1 cellular context compared by ENCODE assay signal in the genomic region with DNA sequence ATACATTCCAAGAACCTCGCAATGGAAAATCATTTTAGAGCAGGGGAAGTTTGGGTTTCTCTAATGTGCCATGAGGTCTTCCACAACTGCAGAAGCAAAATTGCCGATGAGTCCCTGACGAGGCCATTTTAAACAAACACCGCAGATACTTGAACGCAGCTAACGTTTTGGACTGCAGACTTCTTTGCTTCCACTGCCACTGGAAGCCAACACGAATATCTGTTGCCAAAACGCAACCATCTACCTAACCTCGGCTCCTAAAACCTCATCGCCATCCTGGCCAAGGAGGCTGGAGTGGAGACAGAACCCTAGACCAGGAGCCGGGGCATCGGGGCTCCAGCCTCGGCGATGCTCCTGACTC.
TF ChIP-seq lines count a peak whose summit lies in the region.

No MANE protein-coding gene starts in this region.

TF ChIP-seq in K562, 482 proteins besides CTCF, POLR2A, EP300 and RAD21:
- TF ChIP-seq SRSF3 (IDR thresholded peaks at IDR 0.05; ENCODE audit: insufficient read depth, low read length) (0 out of 2 replicates have a peak, but pooled peaks have one; percentile 22), ARNT (IDR thresholded peaks at IDR 0.05) (no peak), SMAD4 (CRISPR knock-in tag; conservative IDR thresholded peaks at IDR 0.05) (0 out of 2 replicates have a peak, but pooled peaks have one; percentile 49), ZNF584 (CRISPR knock-in tag; IDR thresholded peaks at IDR 0.05; ENCODE audit: low read depth) (no peak), ATF3 (IDR thresholded peaks at IDR 0.05) (no peak), ATF3 (CRISPR knock-in tag; conservative IDR thresholded peaks at IDR 0.05) (0 out of 2 replicates have a peak, but pooled peaks have one; percentile 0), ZNF57 (CRISPR knock-in tag; IDR thresholded peaks at IDR 0.05) (0 out of 2 replicates have a peak, but pooled peaks have one; percentile 52), ZBTB40 (IDR thresholded peaks at IDR 0.05) (peak; percentile 50; the same call in 1 of the 2 replicates), ZBTB40 (CRISPR knock-in tag; IDR thresholded peaks at IDR 0.05) (no peak), MYC (IDR thresholded peaks at IDR 0.05; ENCODE audit: low read depth, low read length) (0 out of 2 replicates have a peak, but pooled peaks have one; percentile 0), MYC (CRISPR knock-in tag; IDR thresholded peaks at IDR 0.05; ENCODE audit: borderline replicate concordance, low read depth) (no peak), HDAC2 (IDR thresholded peaks at IDR 0.05) (peak; percentile 37; the same call in 1 of the 2 replicates), ZNF785 (CRISPR knock-in tag; IDR thresholded peaks at IDR 0.05) (no peak), SMAD3 (CRISPR knock-in tag; conservative IDR thresholded peaks at IDR 0.05) (0 out of 2 replicates have a peak, but pooled peaks have one; percentile 2), ZNF324 (CRISPR knock-in tag; IDR thresholded peaks at IDR 0.05) (0 out of 2 replicates have a peak, but pooled peaks have one; percentile 37), SRF (CRISPR knock-in tag; IDR thresholded peaks at IDR 0.05) (0 out of 4 replicates have a peak, but pooled peaks of 1 of the 2 experiments have one; percentile 10), ZNF764 (CRISPR knock-in tag; IDR thresholded peaks at IDR 0.05; ENCODE audit: low read depth) (0 out of 2 replicates have a peak, but pooled peaks have one; percentile 50), YY1 (IDR thresholded peaks at IDR 0.05; ENCODE audit: borderline replicate concordance in 1 of 3, control insufficient read depth in 1 of 3, extremely low read depth in 1 of 3, insufficient read depth in 3 of 3, insufficient read length in 1 of 3, insufficient replicate concordance in 2 of 3, low read depth in 1 of 3, low read length in 2 of 3) (peak in 1 of 3 experiments; percentile 55), RNF2 (IDR thresholded peaks at IDR 0.05) (0 out of 2 replicates have a peak, but pooled peaks have one; percentile 12), DMBX1 (CRISPR knock-in tag; IDR thresholded peaks at IDR 0.05; ENCODE audit: borderline replicate concordance) (0 out of 2 replicates have a peak, but pooled peaks have one; percentile 32), ELF4 (CRISPR knock-in tag; IDR thresholded peaks at IDR 0.05) (0 out of 2 replicates have a peak, but pooled peaks have one; percentile 17), MAFK (IDR thresholded peaks at IDR 0.05; ENCODE audit: low read length) (no peak)
- TF ChIP-seq, protein P1, sequence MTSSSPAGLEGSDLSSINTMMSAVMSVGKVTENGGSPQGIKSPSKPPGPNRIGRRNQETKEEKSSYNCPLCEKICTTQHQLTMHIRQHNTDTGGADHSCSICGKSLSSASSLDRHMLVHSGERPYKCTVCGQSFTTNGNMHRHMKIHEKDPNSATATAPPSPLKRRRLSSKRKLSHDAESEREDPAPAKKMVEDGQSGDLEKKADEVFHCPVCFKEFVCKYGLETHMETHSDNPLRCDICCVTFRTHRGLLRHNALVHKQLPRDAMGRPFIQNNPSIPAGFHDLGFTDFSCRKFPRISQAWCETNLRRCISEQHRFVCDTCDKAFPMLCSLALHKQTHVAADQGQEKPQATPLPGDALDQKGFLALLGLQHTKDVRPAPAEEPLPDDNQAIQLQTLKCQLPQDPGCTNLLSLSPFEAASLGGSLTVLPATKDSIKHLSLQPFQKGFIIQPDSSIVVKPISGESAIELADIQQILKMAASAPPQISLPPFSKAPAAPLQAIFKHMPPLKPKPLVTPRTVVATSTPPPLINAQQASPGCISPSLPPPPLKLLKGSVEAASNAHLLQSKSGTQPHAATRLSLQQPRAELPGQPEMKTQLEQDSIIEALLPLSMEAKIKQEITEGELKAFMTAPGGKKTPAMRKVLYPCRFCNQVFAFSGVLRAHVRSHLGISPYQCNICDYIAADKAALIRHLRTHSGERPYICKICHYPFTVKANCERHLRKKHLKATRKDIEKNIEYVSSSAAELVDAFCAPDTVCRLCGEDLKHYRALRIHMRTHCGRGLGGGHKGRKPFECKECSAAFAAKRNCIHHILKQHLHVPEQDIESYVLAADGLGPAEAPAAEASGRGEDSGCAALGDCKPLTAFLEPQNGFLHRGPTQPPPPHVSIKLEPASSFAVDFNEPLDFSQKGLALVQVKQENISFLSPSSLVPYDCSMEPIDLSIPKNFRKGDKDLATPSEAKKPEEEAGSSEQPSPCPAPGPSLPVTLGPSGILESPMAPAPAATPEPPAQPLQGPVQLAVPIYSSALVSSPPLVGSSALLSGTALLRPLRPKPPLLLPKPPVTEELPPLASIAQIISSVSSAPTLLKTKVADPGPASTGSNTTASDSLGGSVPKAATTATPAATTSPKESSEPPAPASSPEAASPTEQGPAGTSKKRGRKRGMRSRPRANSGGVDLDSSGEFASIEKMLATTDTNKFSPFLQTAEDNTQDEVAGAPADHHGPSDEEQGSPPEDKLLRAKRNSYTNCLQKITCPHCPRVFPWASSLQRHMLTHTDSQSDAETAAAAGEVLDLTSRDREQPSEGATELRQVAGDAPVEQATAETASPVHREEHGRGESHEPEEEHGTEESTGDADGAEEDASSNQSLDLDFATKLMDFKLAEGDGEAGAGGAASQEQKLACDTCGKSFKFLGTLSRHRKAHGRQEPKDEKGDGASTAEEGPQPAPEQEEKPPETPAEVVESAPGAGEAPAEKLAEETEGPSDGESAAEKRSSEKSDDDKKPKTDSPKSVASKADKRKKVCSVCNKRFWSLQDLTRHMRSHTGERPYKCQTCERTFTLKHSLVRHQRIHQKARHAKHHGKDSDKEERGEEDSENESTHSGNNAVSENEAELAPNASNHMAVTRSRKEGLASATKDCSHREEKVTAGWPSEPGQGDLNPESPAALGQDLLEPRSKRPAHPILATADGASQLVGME (CRISPR knock-in tag; IDR thresholded peaks at IDR 0.05): 0 out of 2 replicates have a peak, but pooled peaks have one; percentile 76
- TF ChIP-seq, protein P2, sequence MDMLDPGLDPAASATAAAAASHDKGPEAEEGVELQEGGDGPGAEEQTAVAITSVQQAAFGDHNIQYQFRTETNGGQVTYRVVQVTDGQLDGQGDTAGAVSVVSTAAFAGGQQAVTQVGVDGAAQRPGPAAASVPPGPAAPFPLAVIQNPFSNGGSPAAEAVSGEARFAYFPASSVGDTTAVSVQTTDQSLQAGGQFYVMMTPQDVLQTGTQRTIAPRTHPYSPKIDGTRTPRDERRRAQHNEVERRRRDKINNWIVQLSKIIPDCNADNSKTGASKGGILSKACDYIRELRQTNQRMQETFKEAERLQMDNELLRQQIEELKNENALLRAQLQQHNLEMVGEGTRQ (CRISPR knock-in tag; IDR thresholded peaks at IDR 0.05): no peak
- TF ChIP-seq, protein P3, sequence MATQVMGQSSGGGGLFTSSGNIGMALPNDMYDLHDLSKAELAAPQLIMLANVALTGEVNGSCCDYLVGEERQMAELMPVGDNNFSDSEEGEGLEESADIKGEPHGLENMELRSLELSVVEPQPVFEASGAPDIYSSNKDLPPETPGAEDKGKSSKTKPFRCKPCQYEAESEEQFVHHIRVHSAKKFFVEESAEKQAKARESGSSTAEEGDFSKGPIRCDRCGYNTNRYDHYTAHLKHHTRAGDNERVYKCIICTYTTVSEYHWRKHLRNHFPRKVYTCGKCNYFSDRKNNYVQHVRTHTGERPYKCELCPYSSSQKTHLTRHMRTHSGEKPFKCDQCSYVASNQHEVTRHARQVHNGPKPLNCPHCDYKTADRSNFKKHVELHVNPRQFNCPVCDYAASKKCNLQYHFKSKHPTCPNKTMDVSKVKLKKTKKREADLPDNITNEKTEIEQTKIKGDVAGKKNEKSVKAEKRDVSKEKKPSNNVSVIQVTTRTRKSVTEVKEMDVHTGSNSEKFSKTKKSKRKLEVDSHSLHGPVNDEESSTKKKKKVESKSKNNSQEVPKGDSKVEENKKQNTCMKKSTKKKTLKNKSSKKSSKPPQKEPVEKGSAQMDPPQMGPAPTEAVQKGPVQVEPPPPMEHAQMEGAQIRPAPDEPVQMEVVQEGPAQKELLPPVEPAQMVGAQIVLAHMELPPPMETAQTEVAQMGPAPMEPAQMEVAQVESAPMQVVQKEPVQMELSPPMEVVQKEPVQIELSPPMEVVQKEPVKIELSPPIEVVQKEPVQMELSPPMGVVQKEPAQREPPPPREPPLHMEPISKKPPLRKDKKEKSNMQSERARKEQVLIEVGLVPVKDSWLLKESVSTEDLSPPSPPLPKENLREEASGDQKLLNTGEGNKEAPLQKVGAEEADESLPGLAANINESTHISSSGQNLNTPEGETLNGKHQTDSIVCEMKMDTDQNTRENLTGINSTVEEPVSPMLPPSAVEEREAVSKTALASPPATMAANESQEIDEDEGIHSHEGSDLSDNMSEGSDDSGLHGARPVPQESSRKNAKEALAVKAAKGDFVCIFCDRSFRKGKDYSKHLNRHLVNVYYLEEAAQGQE (CRISPR knock-in tag; IDR thresholded peaks at IDR 0.05; ENCODE audit: low read depth): no peak
TF ChIP-seq in K562: peak in this region for 16.
